Comparison of ENCODE assay signal across 8 cellular contexts in the genomic region with DNA sequence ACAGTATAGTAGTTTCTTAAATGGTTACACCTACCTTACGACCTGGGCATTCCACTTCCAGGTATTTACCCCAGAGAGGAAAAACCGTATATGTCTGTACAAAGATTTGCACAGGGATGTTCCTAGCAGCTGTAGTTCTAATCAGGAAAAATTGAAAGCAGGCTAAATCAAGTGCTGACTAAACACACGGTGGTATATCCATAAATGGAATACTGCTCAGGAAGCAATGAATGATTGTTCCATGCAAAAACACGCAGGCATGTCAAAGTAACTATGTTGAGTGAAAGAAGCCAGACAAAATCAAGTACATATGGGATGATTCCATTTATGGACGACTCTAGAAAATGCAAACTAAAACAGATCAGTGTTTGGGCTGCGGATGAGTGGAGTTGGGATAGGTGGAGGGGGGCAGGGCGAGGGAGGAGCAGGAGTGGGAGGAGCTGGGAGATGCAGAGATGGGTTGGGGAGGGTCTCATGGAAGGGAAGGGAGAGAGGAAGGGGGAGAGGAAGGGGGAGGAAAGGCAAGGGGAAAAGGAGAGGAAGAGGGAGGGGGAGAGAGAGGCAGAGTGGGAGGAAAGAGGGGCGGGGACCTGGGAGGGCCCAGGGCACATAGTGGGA. TPM values are rescaled to one million over a fixed set of nuclear protein-coding genes. Genes with fewer than 3 reads are reported as not detected.
DNase-seq lines count a peak whose midpoint lies in the region; ATAC-seq, FAIRE-seq and TF ChIP-seq lines count a peak whose summit lies in the region.

No MANE protein-coding gene starts in this region.

- in situ Hi-C loops in K562 (cut with MboI), result no loop called here

- H3K4me3 Mint-ChIP-seq in memory B cell, result peak overlapping the region; percentile 97

- CTCF ChIA-PET in K562 (lab: Yijun Ruan, JAX; ENCODE audit: low intra/inter-chr PET ratio), result no interaction called here

- H3K4me2 ChIP-seq in K562 (ENCODE audit: insufficient read depth, low read length), result peak overlapping the region; percentile 71

- H4K20me1 ChIP-seq in K562 (replicated peaks; ENCODE audit: control insufficient read depth, insufficient read depth, low read length), result no peaks in the 10 kb centered on the region

- H3K27me3 ChIP-seq in heart left ventricle (no peaks in the 10 kb centered on the region), K562 (ENCODE audit: control insufficient read depth in 2 of 2, insufficient read depth in 2 of 2, low read length in 2 of 2) (no peaks in the 10 kb centered on the region), upper lobe of right lung (no peaks in the 10 kb centered on the region)

- TF ChIP-seq CTCF in heart left ventricle (IDR thresholded peaks at IDR 0.05), result no peak
- no peak for TF ChIP-seq CTCF in K562 (IDR thresholded peaks at IDR 0.05 in 2 of 3, conservative IDR thresholded peaks at IDR 0.05 in 1 of 3; ENCODE audit: insufficient read depth in 2 of 3, low read depth in 1 of 3, low read length in 3 of 3)
- no peak for TF ChIP-seq CTCF in upper lobe of right lung (IDR thresholded peaks at IDR 0.05)

- H3K9ac ChIP-seq in K562 (ENCODE audit: insufficient read depth in 1 of 2, low read depth in 2 of 2, low read length in 2 of 2), result no peak overlapping the region; a peak in 1 of 4 replicates

- no peaks in the 10 kb centered on the region for H3K36me3 ChIP-seq in heart left ventricle
- H3K36me3 ChIP-seq in K562 (ENCODE audit: control insufficient read depth, insufficient read depth, low read length), result no peaks in the 10 kb centered on the region
- H3K36me3 ChIP-seq in upper lobe of right lung, result no peaks in the 10 kb centered on the region

- TF ChIP-seq EP300 in K562 (IDR thresholded peaks at IDR 0.05; ENCODE audit: low read length), result no peak

- H3K9me3 Mint-ChIP-seq in memory B cell, result peaks cover 7% of the 10 kb centered on the region

- BruUV-seq in K562 (replicated peaks; lab: Mats Ljungman, UMichigan), result no TSS peak

- DNase-seq in heart left ventricle, result no peak
- DNase-seq in left ventricle myocardium superior, result no peak
- no peak for DNase-seq in K562 (ENCODE audit: extremely low read depth in 1 of 4, low spot score in 3 of 4)
- no peak for DNase-seq in memory B cell (ENCODE audit: low spot score in 2 of 2)
- DNase-seq in upper lobe of right lung, result no peak
- no peak for DNase-seq in NCI-H1417 (lab: John Stamatoyannopoulos, UW)
- DNase-seq in OCI-M2 (lab: John Stamatoyannopoulos, UW; ENCODE audit: unreplicated experiment), result no peak
- DNase-seq in NCI-H446 treated with DMSO at 0.1 percent for 48 hours (lab: John Stamatoyannopoulos, UW), result no peak

- H3K27me3 Mint-ChIP-seq in memory B cell, result no peaks in the 10 kb centered on the region

- TF ChIP-seq POLR2A in heart left ventricle (IDR thresholded peaks at IDR 0.05) (no peak), K562 (conservative IDR thresholded peaks at IDR 0.05) (no peak)

- TF ChIP-seq RAD21 in K562 (CRISPR knock-in tag; conservative IDR thresholded peaks at IDR 0.05 in 1 of 2, IDR thresholded peaks at IDR 0.05 in 1 of 2), result no peak

- no peaks in the 10 kb centered on the region for H3K9me1 ChIP-seq in K562 (ENCODE audit: control insufficient read depth, insufficient read depth, low read length)

- peak overlapping the region in 11 of 12 donors; percentile 36 to 91 (median 83) for H3K4me3 ChIP-seq in heart left ventricle
- peak overlapping the region; percentile 87 for H3K4me3 ChIP-seq in K562
- peak overlapping the region; percentile 75 for H3K4me3 ChIP-seq in upper lobe of right lung

- peak overlapping the region in 11 of 12 donors; percentile 7 to 97 (median 55) for H3K27ac ChIP-seq in heart left ventricle
- peak overlapping the region; percentile 48; the same call in 2 of the 3 replicates for H3K27ac ChIP-seq in K562 (ENCODE audit: extremely low read depth, low read depth, low read length)
- H3K27ac ChIP-seq in upper lobe of right lung, result no peak overlapping the region

- H3K27ac Mint-ChIP-seq in memory B cell, result peak overlapping the region; percentile 86

- POLR2A ChIA-PET in K562 (lab: Yijun Ruan, JAX), result no interaction called here

- H2AFZ ChIP-seq in K562 (ENCODE audit: low read depth, low read length), result peak overlapping the region; percentile 98

- intact Hi-C loops in heart left ventricle (cut with DNase I) (no loop called here), left ventricle myocardium superior (cut with micrococcal nuclease) (no loop called here), K562 (cut with micrococcal nuclease) (no loop called here), upper lobe of right lung (cut with DNase I) (no loop called here)

- H3K4me1 Mint-ChIP-seq in memory B cell, result peaks cover 20% of the 10 kb centered on the region

- peaks cover 18% of the 10 kb centered on the region for H3K79me2 ChIP-seq in K562 (ENCODE audit: control insufficient read depth, insufficient read depth, low read length)

- FAIRE-seq in K562 (lab: Jason Lieb, UNC), result peak; percentile 76

- H3K4me1 ChIP-seq in heart left ventricle (peaks cover 0 to 37% (median 23%) of the 10 kb centered on the region in 12 donors), K562 (replicated peaks in 1 of 2; ENCODE audit: control insufficient read depth in 2 of 2, insufficient read depth in 2 of 2, low read length in 2 of 2) (peaks cover 14 to 21% of the 10 kb centered on the region in 2 experiments; a peak in 4 of 5 replicates), upper lobe of right lung (peaks cover 10% of the 10 kb centered on the region)

- H3K9me3 ChIP-seq in heart left ventricle (peaks cover 0 to 23% (median 3%) of the 10 kb centered on the region in 12 donors), K562 (replicated peaks; ENCODE audit: control insufficient read depth, insufficient read depth, low read depth, low read length) (no peaks in the 10 kb centered on the region; the same call in 1 of the 2 replicates), upper lobe of right lung (no peaks in the 10 kb centered on the region)

- no peaks in the 10 kb centered on the region for H3K36me3 Mint-ChIP-seq in memory B cell

- WGBS in heart left ventricle, 4 donors, result 10 to 26% (median 18%) methylated on average over 8 of the region's 8 CpGs
- WGBS in K562 (ENCODE audit: insufficient coverage, low coverage, missing lambda C conversion rate), result 27% methylated on average over 7 of the region's 8 CpGs

- peak in 3 of 4 donors; percentile 1 to 3 (median 1) for ATAC-seq in heart left ventricle
- no peak for ATAC-seq in left ventricle myocardium superior
- ATAC-seq in K562, result no peak
- ATAC-seq in memory B cell (ENCODE audit: low read depth), result no peak
- ATAC-seq in upper lobe of right lung, result no peak

TF ChIP-seq in K562, 482 proteins besides CTCF, POLR2A, EP300 and RAD21 (continues in another document):
- TF ChIP-seq TRIM24 (IDR thresholded peaks at IDR 0.05), result 0 out of 4 replicates have a peak, but pooled peaks of 1 of the 2 experiments have one; percentile 41
- no peak for TF ChIP-seq MEF2D (tag; conservative IDR thresholded peaks at IDR 0.05; ENCODE audit: low read depth)
- no peak for TF ChIP-seq GATA2 (CRISPR knock-in tag; IDR thresholded peaks at IDR 0.05)
- TF ChIP-seq NKRF (IDR thresholded peaks at IDR 0.05; ENCODE audit: borderline replicate concordance), result 0 out of 2 replicates have a peak, but pooled peaks have one; percentile 49
- TF ChIP-seq HIVEP1 (CRISPR knock-in tag; IDR thresholded peaks at IDR 0.05), result no peak
- no peak for TF ChIP-seq ESRRA (IDR thresholded peaks at IDR 0.05; ENCODE audit: borderline replicate concordance, low read depth)
- TF ChIP-seq ZNF347 (CRISPR knock-in tag; IDR thresholded peaks at IDR 0.05; ENCODE audit: low read depth), result no peak
- no peak for TF ChIP-seq HDAC6 (IDR thresholded peaks at IDR 0.05; ENCODE audit: low read depth, low read length)
- no peak for TF ChIP-seq FOXA1 (IDR thresholded peaks at IDR 0.05; ENCODE audit: borderline replicate concordance)

RNA-seq across cellular contexts. Expression of gene MSRB2, which starts 0.5 kb away (rescaled TPM):
- total RNA-seq in heart left ventricle (100 to 1,000 TPM in 8 of 9 donors, 10 to 100 TPM in 1; 75.0 to 200 (median 139) TPM), left ventricle myocardium superior (182 TPM), K562 (2014; rRNA removed) (7.9 and 10.7 TPM in 2 replicates), K562 (2014; rRNA removed; fragmentation: Illumina TruSeq; extraction: Trizol) (3.6 and 5.5 TPM in 2 replicates), K562 (2015; rRNA removed; fragmentation: Illumina TruSeq; extraction: Trizol) (4.4 and 6.1 TPM in 2 replicates), K562 (2021) (9.5 and 10.0 TPM in 2 replicates), upper lobe of right lung (27.1 TPM)
- polyA plus RNA-seq in heart left ventricle (100 to 1,000 TPM in 1 of 2 donors, 10 to 100 TPM in 1; 35.1 to 176 TPM), K562 (2011; rRNA removed) (18.9 and 22.3 TPM in 2 replicates), K562 (2014; fragmentation: Illumina TruSeq; extraction: Trizol) (3.4 and 6.7 TPM in 2 replicates), K562 (2014; fragmentation: Nextera tagmentation; extraction: Ambion mirVana) (1 to 10 TPM; 1.5 to 2.0 TPM), K562 (2014; rRNA removed) (5.9 and 8.3 TPM in 2 replicates)
- total RNA-seq in K562 (2011; cell fraction: chromatin; rRNA removed; ENCODE audit: low replicate concordance), result 3.1 and 3.8 TPM in 2 replicates
- 1.4 and 3.0 TPM in 2 replicates for total RNA-seq in K562 (2011; cell fraction: nucleolus; rRNA removed)
- 1.5 and 2.7 TPM in 2 replicates for total RNA-seq in K562 (2011; cell fraction: nucleoplasm; rRNA removed)
- polyA plus RNA-seq in K562 (2011; cell fraction: cytosol; rRNA removed), result 6.7 and 8.2 TPM in 2 replicates
- polyA plus RNA-seq in K562 (2011; cell fraction: nucleus; rRNA removed), result 7.8 and 10.8 TPM in 2 replicates
- polyA plus RNA-seq in K562 (2012), result 15.3 and 31.8 TPM in 2 replicates
- 3.4 and 4.4 TPM in 2 replicates for polyA minus RNA-seq in K562 (2011; rRNA and poly(A)+ RNA removed)
- polyA minus RNA-seq in K562 (2011; cell fraction: cytosol; rRNA and poly(A)+ RNA removed), result 1.5 and 2.2 TPM in 2 replicates
- polyA minus RNA-seq in K562 (2011; cell fraction: nucleus; rRNA and poly(A)+ RNA removed), result 1.1 and 1.2 TPM in 2 replicates

Comparison
In these comparisons a context has a peak if more than half of its experiments do, and no peak if none do; other contexts are left out.
1. ATAC-seq: peak in heart left ventricle (3 of 4); none in left ventricle myocardium superior (single experiment), K562 (single experiment), memory B cell (single experiment) and upper lobe of right lung (single experiment).
2. Peak in every context shown above with its lines, with median percentiles within 50 percentile points of each other: H3K4me3 ChIP-seq.